ENCODE assay signal across 1 cellular context in genomic region chr7:103106336-103107070, GRCh38.
TF ChIP-seq lines count a peak whose summit lies in the region.

No MANE protein-coding gene starts in this region.

TF ChIP-seq in WTC11, 78 proteins besides CTCF, POLR2A, EP300 and RAD21:
- TF ChIP-seq CDX4 (CRISPR knock-in tag; IDR thresholded peaks at IDR 0.05; ENCODE audit: borderline replicate concordance) (no peak), ZNF219 (CRISPR knock-in tag; IDR thresholded peaks at IDR 0.05; ENCODE audit: borderline replicate concordance) (no peak), JAZF1 (CRISPR knock-in tag; IDR thresholded peaks at IDR 0.05) (no peak), E2F5 (CRISPR knock-in tag; IDR thresholded peaks at IDR 0.05) (no peak), FOXP1 (CRISPR knock-in tag; IDR thresholded peaks at IDR 0.05; ENCODE audit: borderline replicate concordance) (peak; percentile 55; the same call in 1 of the 2 replicates), PRRX2 (CRISPR knock-in tag; IDR thresholded peaks at IDR 0.05) (no peak), ZNF423 (CRISPR knock-in tag; IDR thresholded peaks at IDR 0.05) (no peak), ZNF121 (CRISPR knock-in tag; IDR thresholded peaks at IDR 0.05) (no peak), ESRRA (CRISPR knock-in tag; IDR thresholded peaks at IDR 0.05; ENCODE audit: borderline replicate concordance) (no peak), MYBL2 (CRISPR knock-in tag; IDR thresholded peaks at IDR 0.05) (no peak), ARID4B (CRISPR knock-in tag; IDR thresholded peaks at IDR 0.05; ENCODE audit: borderline replicate concordance) (no peak), SOX15 (CRISPR knock-in tag; IDR thresholded peaks at IDR 0.05) (no peak), ZNF281 (CRISPR knock-in tag; IDR thresholded peaks at IDR 0.05) (0 out of 2 replicates have a peak, but pooled peaks have one; percentile 42), FOXK1 (CRISPR knock-in tag; IDR thresholded peaks at IDR 0.05) (peak; percentile 86; the same call in 1 of the 2 replicates), ATF6 (CRISPR knock-in tag; IDR thresholded peaks at IDR 0.05) (no peak), ELF4 (CRISPR knock-in tag; IDR thresholded peaks at IDR 0.05; ENCODE audit: low read depth) (no peak)
